ENCODE assay signal across 8 cellular contexts in genomic region chr13:114043421-114044053, GRCh38.
DNase-seq lines count a peak whose midpoint lies in the region; ATAC-seq and TF ChIP-seq lines count a peak whose summit lies in the region.

No MANE protein-coding gene starts in this region.

- TF ChIP-seq CTCF in chondrocyte (IDR thresholded peaks at IDR 0.05) (no peak), natural killer cell (IDR thresholded peaks at IDR 0.05) (no peak)

- intact Hi-C loops in activated CD4-positive, alpha-beta memory T cell treated with anti-CD3 and anti-CD28 coated beads for 36 hours (cut with micrococcal nuclease) = no loop called here
- intact Hi-C loops in natural killer cell (cut with micrococcal nuclease) = no loop called here

- no peak overlapping the region for H3K27ac Mint-ChIP-seq in activated CD4-positive, alpha-beta memory T cell treated with anti-CD3 and anti-CD28 coated beads for 36 hours
- no peak overlapping the region for H3K27ac Mint-ChIP-seq in activated CD4-positive, alpha-beta memory T cell treated with anti-CD3 and anti-CD28 coated beads, Interleukin-2, amount 10 ng/mL, durations not matched to agents 7 days and 5 days
- H3K27ac Mint-ChIP-seq in chondrocyte (ENCODE audit: unreplicated experiment) = peak overlapping the region; percentile 59
- H3K27ac Mint-ChIP-seq in natural killer cell = peak overlapping the region; percentile 86 to 89

- H3K4me3 Mint-ChIP-seq in activated CD4-positive, alpha-beta memory T cell treated with anti-CD3 and anti-CD28 coated beads for 36 hours = no peak overlapping the region
- H3K4me3 Mint-ChIP-seq in activated CD4-positive, alpha-beta memory T cell treated with anti-CD3 and anti-CD28 coated beads, Interleukin-2, amount 10 ng/mL, durations not matched to agents 7 days and 5 days = no peak overlapping the region
- H3K4me3 Mint-ChIP-seq in chondrocyte (ENCODE audit: unreplicated experiment) (no peak overlapping the region), natural killer cell (peak overlapping the region; percentile 83)

- no peaks in the 10 kb centered on the region for H3K27me3 Mint-ChIP-seq in activated CD4-positive, alpha-beta memory T cell treated with anti-CD3 and anti-CD28 coated beads for 36 hours
- no peaks in the 10 kb centered on the region for H3K27me3 Mint-ChIP-seq in activated CD4-positive, alpha-beta memory T cell treated with anti-CD3 and anti-CD28 coated beads, Interleukin-2, amount 10 ng/mL, durations not matched to agents 7 days and 5 days
- H3K27me3 Mint-ChIP-seq in chondrocyte (ENCODE audit: low read depth) = no peaks in the 10 kb centered on the region
- no peaks in the 10 kb centered on the region for H3K27me3 Mint-ChIP-seq in natural killer cell (ENCODE audit: low read depth in 2 of 2)

- POLR2A ChIA-PET in activated CD4-positive, alpha-beta memory T cell treated with anti-CD3 and anti-CD28 coated beads for 36 hours (lab: Charles Lee) = no interaction called here
- POLR2A ChIA-PET in activated CD4-positive, alpha-beta memory T cell treated with anti-CD3 and anti-CD28 coated beads, Interleukin-2, amount 10 ng/mL, durations not matched to agents 7 days and 5 days (lab: Charles Lee) = no interaction called here

- peaks cover 48% of the 10 kb centered on the region for H3K4me1 Mint-ChIP-seq in activated CD4-positive, alpha-beta memory T cell treated with anti-CD3 and anti-CD28 coated beads for 36 hours (ENCODE audit: low read depth)
- H3K4me1 Mint-ChIP-seq in activated CD4-positive, alpha-beta memory T cell treated with anti-CD3 and anti-CD28 coated beads, Interleukin-2, amount 10 ng/mL, durations not matched to agents 7 days and 5 days = peaks cover 34% of the 10 kb centered on the region
- H3K4me1 Mint-ChIP-seq in chondrocyte (ENCODE audit: low read depth) (peaks cover 29% of the 10 kb centered on the region), natural killer cell (peaks cover 65 to 79% of the 10 kb centered on the region in 2 donors)

- H3K36me3 Mint-ChIP-seq in activated CD4-positive, alpha-beta memory T cell treated with anti-CD3 and anti-CD28 coated beads for 36 hours = peaks cover 36% of the 10 kb centered on the region
- peaks cover 54% of the 10 kb centered on the region for H3K36me3 Mint-ChIP-seq in activated CD4-positive, alpha-beta memory T cell treated with anti-CD3 and anti-CD28 coated beads, Interleukin-2, amount 10 ng/mL, durations not matched to agents 7 days and 5 days (ENCODE audit: low read depth)
- peaks cover 15% of the 10 kb centered on the region for H3K36me3 Mint-ChIP-seq in chondrocyte (ENCODE audit: low read depth)
- no peaks in the 10 kb centered on the region for H3K36me3 Mint-ChIP-seq in natural killer cell

- CTCF ChIA-PET in activated CD4-positive, alpha-beta memory T cell treated with anti-CD3 and anti-CD28 coated beads for 36 hours (lab: Charles Lee) = no interaction called here
- CTCF ChIA-PET in activated CD4-positive, alpha-beta memory T cell treated with anti-CD3 and anti-CD28 coated beads, Interleukin-2, amount 10 ng/mL, durations not matched to agents 7 days and 5 days (lab: Charles Lee) = no interaction called here

- peaks cover 2% of the 10 kb centered on the region for H3K9me3 Mint-ChIP-seq in activated CD4-positive, alpha-beta memory T cell treated with anti-CD3 and anti-CD28 coated beads for 36 hours
- H3K9me3 Mint-ChIP-seq in activated CD4-positive, alpha-beta memory T cell treated with anti-CD3 and anti-CD28 coated beads, Interleukin-2, amount 10 ng/mL, durations not matched to agents 7 days and 5 days = no peaks in the 10 kb centered on the region
- H3K9me3 Mint-ChIP-seq in chondrocyte (ENCODE audit: low read depth) (no peaks in the 10 kb centered on the region), natural killer cell (no peaks in the 10 kb centered on the region)

- DNase-seq in activated CD4-positive, alpha-beta memory T cell treated with anti-CD3 and anti-CD28 coated beads for 36 hours = peak; percentile 42
- DNase-seq in activated CD4-positive, alpha-beta memory T cell treated with anti-CD3 and anti-CD28 coated beads, Interleukin-2, amount 10 ng/mL, durations not matched to agents 7 days and 5 days = no peak
- DNase-seq in NCI-H524 treated with DMSO at 0.1 percent for 48 hours (lab: John Stamatoyannopoulos, UW) (peak; percentile 1), chondrocyte (ENCODE audit: low spot score) (no peak), natural killer cell (no peak), NCI-H510A treated with DMSO at 0.1 percent for 48 hours (lab: John Stamatoyannopoulos, UW) (no peak), NCI-H2196 (lab: John Stamatoyannopoulos, UW; ENCODE audit: unreplicated experiment) (no peak)

- ATAC-seq in natural killer cell = peak; percentile 62 to 88 (median 77)
- no peak for ATAC-seq in GM18909 (IDR thresholded peaks at IDR 0.05; ENCODE audit: poor library complexity, unreplicated experiment)

Comparison
In these comparisons a context has a peak if more than half of its experiments do, and no peak if none do; other contexts are left out.
1. DNase-seq: peak in activated CD4-positive, alpha-beta memory T cell treated with anti-CD3 and anti-CD28 coated beads for 36 hours (single experiment) and NCI-H524 treated with DMSO at 0.1 percent for 48 hours (single experiment); none in activated CD4-positive, alpha-beta memory T cell treated with anti-CD3 and anti-CD28 coated beads, Interleukin-2, amount 10 ng/mL, durations not matched to agents 7 days and 5 days (single experiment), chondrocyte (single experiment), natural killer cell (single experiment), NCI-H510A treated with DMSO at 0.1 percent for 48 hours (single experiment) and NCI-H2196 (single experiment).
2. H3K27ac Mint-ChIP-seq: peak in chondrocyte (single experiment) and natural killer cell (2 of 2); none in activated CD4-positive, alpha-beta memory T cell treated with anti-CD3 and anti-CD28 coated beads for 36 hours (single experiment) and activated CD4-positive, alpha-beta memory T cell treated with anti-CD3 and anti-CD28 coated beads, Interleukin-2, amount 10 ng/mL, durations not matched to agents 7 days and 5 days (single experiment).